1 cellular context compared by ENCODE assay signal in the genomic region with DNA sequence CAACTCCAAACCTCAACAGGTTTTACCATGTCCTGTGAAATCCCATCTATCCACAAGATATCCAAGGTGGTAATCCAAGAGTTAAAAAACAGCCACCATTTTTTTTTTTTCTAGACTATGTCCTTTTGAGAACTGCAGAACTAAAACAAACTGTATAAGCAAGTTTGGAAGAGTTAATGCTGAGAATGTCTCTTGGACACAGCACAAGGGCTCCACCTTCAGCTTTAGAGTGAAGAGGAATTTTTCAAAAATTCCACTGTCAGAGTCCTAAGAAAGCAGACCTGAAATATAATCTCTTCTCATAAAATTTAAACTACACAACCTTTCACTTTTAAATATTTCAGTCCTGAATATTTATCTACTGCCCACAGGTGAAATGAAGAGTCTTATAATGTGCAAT.
TF ChIP-seq lines count a peak whose summit lies in the region.

No MANE protein-coding gene starts in this region.

TF ChIP-seq in H1, 55 proteins besides CTCF, POLR2A, EP300 and RAD21:
- no peak for TF ChIP-seq CHD1 (IDR thresholded peaks at IDR 0.05; ENCODE audit: low read depth, low read length)
- TF ChIP-seq TEAD4 (IDR thresholded peaks at IDR 0.05; ENCODE audit: low read depth, low read length): 0 out of 2 replicates have a peak, but pooled peaks have one; percentile 9
- TF ChIP-seq TBP (IDR thresholded peaks at IDR 0.05; ENCODE audit: low read depth, low read length): no peak
- TF ChIP-seq KDM4A (IDR thresholded peaks at IDR 0.05; ENCODE audit: low read depth, low read length, severe bottlenecking): no peak
TF ChIP-seq in H1: peak in this region for 1.
